Comparison of ENCODE assay signal across 9 cellular contexts in the genomic region with DNA sequence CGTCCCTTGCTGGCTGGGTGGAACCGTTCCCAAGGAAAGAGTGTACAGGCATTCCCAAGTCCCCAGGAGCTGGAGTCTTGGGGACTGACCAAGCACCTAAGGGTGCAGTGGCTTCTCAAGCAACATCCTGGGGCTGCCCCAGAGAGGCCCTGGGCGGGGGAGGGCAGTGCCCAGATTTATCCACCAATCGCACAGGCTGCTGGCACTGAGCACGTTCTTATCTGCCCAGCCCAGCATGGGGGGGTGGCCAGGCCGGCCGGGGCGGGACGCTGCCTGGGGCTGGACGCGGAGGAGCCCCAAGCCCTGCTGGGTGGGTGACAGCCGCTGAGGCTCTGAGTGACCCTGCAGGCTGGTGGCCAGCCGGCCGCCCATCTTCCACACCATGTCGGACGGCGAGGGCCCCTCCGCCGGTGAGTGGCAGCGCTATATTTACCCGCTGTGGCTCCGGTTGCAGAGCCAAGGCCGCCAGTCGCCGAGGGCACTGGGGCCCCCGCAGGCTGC. TPM values are rescaled to one million over a fixed set of nuclear protein-coding genes. Genes with fewer than 3 reads are reported as not detected.
DNase-seq lines count a peak whose midpoint lies in the region; ATAC-seq, FAIRE-seq and TF ChIP-seq lines count a peak whose summit lies in the region.
"Had no signal": no experiment of that assay in that cellular context is flagged by ENCODE, and none has a peak within 500 bp of the region (broad histone marks: within the 10 kb centered on the region; RNA-seq: fewer than 3 reads in every experiment).

No MANE protein-coding gene starts in this region.

- no peaks in the 10 kb centered on the region for H3K9me3 ChIP-seq in breast epithelium
- H3K9me3 ChIP-seq in subcutaneous abdominal adipose tissue (ENCODE audit: control insufficient read depth in 5 of 5, low read length in 5 of 5): no peaks in the 10 kb centered on the region

- DNase-seq in breast epithelium (ENCODE audit: low spot score in 2 of 2) (no peak), GM12891 (ENCODE audit: insufficient read length, low spot score) (no peak)
- DNase-seq in activated naive CD4-positive, alpha-beta T cell treated with anti-CD3 and anti-CD28 coated beads, Interleukin-2, amount 50 U/mL, for 16 hours: no peak
- DNase-seq: activated effector memory CD4-positive, alpha-beta T cell treated with anti-CD3 and anti-CD28 coated beads, Interleukin-2, amount 50 U/mL, for 16 hours had no signal

- H3K27me3 ChIP-seq in breast epithelium (no peaks in the 10 kb centered on the region), layer of hippocampus (ENCODE audit: control insufficient read depth, insufficient read depth, low read length) (no peaks in the 10 kb centered on the region), subcutaneous abdominal adipose tissue (ENCODE audit: control insufficient read depth in 5 of 5, insufficient read depth in 4 of 5, low read length in 5 of 5) (peaks cover 0 to 21% (median 19%) of the 10 kb centered on the region in 5 donors)

- H3K4me3 ChIP-seq in breast epithelium (peak overlapping the region; percentile 41 to 54 (median 50)), subcutaneous abdominal adipose tissue (ENCODE audit: low read depth in 1 of 5, low read length in 5 of 5) (peak overlapping the region; percentile 25 to 70 (median 65))

- ATAC-seq in HG03460 (IDR thresholded peaks at IDR 0.05; ENCODE audit: unreplicated experiment): no peak
- no peak for ATAC-seq in HG02588 (IDR thresholded peaks at IDR 0.05; ENCODE audit: unreplicated experiment)

- H3K27ac ChIP-seq in breast epithelium (peak overlapping the region in 1 of 2 donors; percentile 13), layer of hippocampus (ENCODE audit: low read depth, low read length) (peak overlapping the region; percentile 47), subcutaneous abdominal adipose tissue (ENCODE audit: low read depth, low read length) (peak overlapping the region; percentile 41)

- no peak for FAIRE-seq in GM12891 (lab: Jason Lieb, UNC)

- peak overlapping the region in 3 of 5 donors; percentile 67 to 76 (median 68) for H3K9ac ChIP-seq in subcutaneous abdominal adipose tissue (ENCODE audit: low read length in 5 of 5)

- no peak for TF ChIP-seq CTCF in breast epithelium (IDR thresholded peaks at IDR 0.05)

- no peak for TF ChIP-seq RAD21 in Ishikawa (IDR thresholded peaks at IDR 0.05; ENCODE audit: low read depth)

- no peaks in the 10 kb centered on the region for H3K4me1 ChIP-seq in breast epithelium
- peaks cover 7 to 82% (median 38%) of the 10 kb centered on the region in 5 donors for H3K4me1 ChIP-seq in subcutaneous abdominal adipose tissue (ENCODE audit: control insufficient read depth in 5 of 5, insufficient read depth in 5 of 5, low read length in 5 of 5)

- TF ChIP-seq POLR2A in breast epithelium (IDR thresholded peaks at IDR 0.05): no peak
- TF ChIP-seq POLR2A in GM12891 (IDR thresholded peaks at IDR 0.05; ENCODE audit: low read depth, low read length): no peak

- H3K36me3 ChIP-seq in breast epithelium: no peaks in the 10 kb centered on the region
- no peaks in the 10 kb centered on the region for H3K36me3 ChIP-seq in subcutaneous abdominal adipose tissue (ENCODE audit: control insufficient read depth in 5 of 5, insufficient read depth in 5 of 5, low read length in 5 of 5)

- TF ChIP-seq EP300 in Ishikawa (IDR thresholded peaks at IDR 0.05; ENCODE audit: borderline replicate concordance): no peak

- intact Hi-C loops in breast epithelium (cut with DNase I; ENCODE audit: low total_unique reads): no loop called here

TF ChIP-seq in Ishikawa, 13 proteins besides CTCF, POLR2A, EP300 and RAD21:
- TF ChIP-seq YY1 (IDR thresholded peaks at IDR 0.05; ENCODE audit: low read depth): no peak
- TF ChIP-seq MAX (IDR thresholded peaks at IDR 0.05): peak; percentile 48
- no peak for TF ChIP-seq USF1 (IDR thresholded peaks at IDR 0.05)

TF ChIP-seq in GM12891, 5 proteins besides CTCF, POLR2A, EP300 and RAD21:
- no peak for TF ChIP-seq POLR2AphosphoS5 (IDR thresholded peaks at IDR 0.05; ENCODE audit: low read depth, low read length)
- TF ChIP-seq SPI1 (IDR thresholded peaks at IDR 0.05; ENCODE audit: low read depth, low read length): no peak

RNA-seq across cellular contexts. Expression of gene CYP46A1, which starts 53.4 kb away (rescaled TPM):
- total RNA-seq in breast epithelium: 1 to 10 TPM; 1.6 to 5.2 (median 2.6) TPM
- not detected for polyA plus RNA-seq in GM12891 (2012; ENCODE audit: low read depth, missing spikeins)

RNA-seq across cellular contexts. Expression of gene EML1, which starts 55.7 kb away (rescaled TPM):
- total RNA-seq in breast epithelium: 10 to 100 TPM; 11.3 to 26.1 (median 25.9) TPM
- not detected for polyA plus RNA-seq in GM12891 (2012; ENCODE audit: low read depth, missing spikeins)
